In the genomic region with DNA sequence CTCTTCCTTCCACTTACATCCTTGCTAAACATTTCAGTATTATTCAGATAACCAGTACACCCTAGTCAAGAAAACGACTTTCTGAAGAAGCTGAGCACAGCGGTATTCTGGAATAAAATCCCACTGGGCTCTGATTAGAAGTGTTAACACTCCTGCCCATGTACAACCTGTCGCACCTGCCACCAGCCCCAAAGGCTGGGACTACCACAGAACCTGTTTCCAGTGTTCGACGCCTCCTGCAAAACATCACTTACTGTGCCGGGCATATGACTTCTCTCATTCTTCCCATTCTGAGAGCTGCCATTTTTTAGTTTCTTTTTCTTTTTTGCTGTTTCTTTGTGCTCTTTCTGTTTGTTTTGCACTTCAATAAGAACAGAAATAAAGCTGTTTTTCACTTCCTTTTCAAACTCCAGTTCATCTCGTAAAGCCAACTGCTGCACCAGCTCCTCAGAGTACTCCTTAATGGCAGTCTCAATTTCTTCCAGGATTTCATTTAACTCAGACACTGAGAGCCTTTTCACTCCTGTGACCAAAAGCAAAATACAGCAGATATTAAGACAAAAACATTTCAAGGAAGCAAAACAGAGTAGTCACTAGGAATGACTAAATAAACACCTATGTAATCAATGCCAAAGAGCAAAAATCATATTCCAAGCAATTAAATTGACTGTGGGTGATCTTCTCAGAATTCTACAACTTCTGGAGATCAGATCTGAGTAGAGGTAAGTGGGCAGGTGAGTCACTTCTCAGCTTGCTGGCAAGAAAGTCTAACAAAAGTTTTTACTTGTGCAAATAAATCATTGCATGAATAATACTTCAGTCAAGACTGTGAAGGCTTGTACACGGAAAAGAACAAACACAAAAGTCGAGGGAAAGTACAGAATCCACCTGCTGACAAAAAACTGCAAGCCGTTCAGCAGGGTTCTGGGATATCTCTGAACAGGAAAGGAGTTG, we compare ENCODE assay signal across 10 cellular contexts. TPM values are rescaled to one million over a fixed set of nuclear protein-coding genes. Genes with fewer than 3 reads are reported as not detected.
A peak's percentile ranks its signal among the peaks of the same experiment; 100 is the strongest.
DNase-seq lines count a peak whose midpoint lies in the region; ATAC-seq and TF ChIP-seq lines count a peak whose summit lies in the region.
"Had no signal": no experiment of that assay in that cellular context is flagged by ENCODE, and none has a peak within 500 bp of the region (broad histone marks: within the 10 kb centered on the region; RNA-seq: fewer than 3 reads in every experiment).

No MANE protein-coding gene starts in this region.

- H3K4me2 ChIP-seq in Loucy (ENCODE audit: low read depth, low read length, poor library complexity, severe bottlenecking) = peak overlapping the region; percentile 14

- no peak overlapping the region for H3K4me3 ChIP-seq in Loucy (ENCODE audit: low read length, poor library complexity, severe bottlenecking)

- no peak for DNase-seq in activated CD4-positive, alpha-beta T cell treated with anti-CD3 and anti-CD28 coated beads, Interleukin-2, amount 10 ng/mL, durations not matched to agents 7 days and 5 days
- DNase-seq in activated CD4-positive, alpha-beta T cell treated with anti-CD3 and anti-CD28 coated beads for 1 hour = no peak
- DNase-seq in renal cortical epithelial cell (ENCODE audit: low read depth) (peak; percentile 68), foreskin melanocyte (no peak), NCI-H1105 (lab: John Stamatoyannopoulos, UW) (no peak)
- DNase-seq: endodermal cell, Karpas-422 had no signal

- CTCF ChIA-PET in activated CD4-positive, alpha-beta T cell treated with anti-CD3 and anti-CD28 coated beads, Interleukin-2, amount 10 ng/mL, durations not matched to agents 7 days and 5 days (lab: Charles Lee) = interaction anchor here (1.5 kb wide), 1 partner anchor 8 kb away, joined by 4 read pairs; no protein-coding TSS in a partner anchor

- H3K36me3 Mint-ChIP-seq in activated CD4-positive, alpha-beta T cell treated with anti-CD3 and anti-CD28 coated beads, Interleukin-2, amount 10 ng/mL, durations not matched to agents 7 days and 5 days (ENCODE audit: low read depth) = peaks cover 71% of the 10 kb centered on the region

- H3K27ac ChIP-seq in cingulate gyrus (ENCODE audit: low read depth, low read length) = peak overlapping the region; percentile 21

- no peaks in the 10 kb centered on the region for H3K27me3 Mint-ChIP-seq in activated CD4-positive, alpha-beta T cell treated with anti-CD3 and anti-CD28 coated beads, Interleukin-2, amount 10 ng/mL, durations not matched to agents 7 days and 5 days

- POLR2A ChIA-PET in activated CD4-positive, alpha-beta T cell treated with anti-CD3 and anti-CD28 coated beads, Interleukin-2, amount 10 ng/mL, durations not matched to agents 7 days and 5 days (lab: Charles Lee) = no interaction called here

- no peaks in the 10 kb centered on the region for H3K9me2 ChIP-seq in Loucy (replicated peaks; ENCODE audit: low read depth, low read length)

- no peak overlapping the region for H3K9ac ChIP-seq in Loucy (ENCODE audit: low read depth, low read length, poor library complexity, severe bottlenecking)

- H3K9me3 ChIP-seq in Loucy (ENCODE audit: insufficient read depth, low read depth, low read length) = no peaks in the 10 kb centered on the region

- H3K4me1 Mint-ChIP-seq in activated CD4-positive, alpha-beta T cell treated with anti-CD3 and anti-CD28 coated beads, Interleukin-2, amount 10 ng/mL, durations not matched to agents 7 days and 5 days = peaks cover 10% of the 10 kb centered on the region
- H3K4me1 Mint-ChIP-seq: endodermal cell had no signal

- H3F3A ChIP-seq in Loucy (ENCODE audit: low read depth) = no peaks in the 10 kb centered on the region

- peaks cover 3% of the 10 kb centered on the region for H4K20me1 ChIP-seq in Loucy (ENCODE audit: insufficient read depth, low read length, poor library complexity, severe bottlenecking)

- H3K36me3 ChIP-seq in Loucy (ENCODE audit: insufficient read depth, low read length) = peaks cover 85% of the 10 kb centered on the region

- no peaks in the 10 kb centered on the region for H3K79me2 ChIP-seq in Loucy (ENCODE audit: insufficient read depth, low read length)

- H3K4me3 Mint-ChIP-seq in activated CD4-positive, alpha-beta T cell treated with anti-CD3 and anti-CD28 coated beads, Interleukin-2, amount 10 ng/mL, durations not matched to agents 7 days and 5 days = no peak overlapping the region
- H3K4me3 Mint-ChIP-seq: endodermal cell had no signal

- H2AFZ ChIP-seq in Loucy (ENCODE audit: low read length) = no peak overlapping the region

- no peaks in the 10 kb centered on the region for H3K27me3 ChIP-seq in Loucy (ENCODE audit: insufficient read depth, low read length, poor library complexity, severe bottlenecking)

- no peak for ATAC-seq in HG03025 (IDR thresholded peaks at IDR 0.05; ENCODE audit: low FRiP score, unreplicated experiment)

- TF ChIP-seq CTCF in Loucy (conservative IDR thresholded peaks at IDR 0.05; ENCODE audit: low read length) = no peak

- peak overlapping the region; percentile 63 for H3K27ac Mint-ChIP-seq in activated CD4-positive, alpha-beta T cell treated with anti-CD3 and anti-CD28 coated beads, Interleukin-2, amount 10 ng/mL, durations not matched to agents 7 days and 5 days
- H3K27ac Mint-ChIP-seq: endodermal cell had no signal

- H3K4me1 ChIP-seq in Loucy (ENCODE audit: insufficient read depth, low read length, poor library complexity, severe bottlenecking) = peaks cover 7% of the 10 kb centered on the region

- H3K9me3 Mint-ChIP-seq in activated CD4-positive, alpha-beta T cell treated with anti-CD3 and anti-CD28 coated beads, Interleukin-2, amount 10 ng/mL, durations not matched to agents 7 days and 5 days = no peaks in the 10 kb centered on the region
- H3K9me3 Mint-ChIP-seq: endodermal cell had no signal

RNA-seq across cellular contexts. Expression of a gene that starts 19.3 kb away (rescaled TPM):
- total RNA-seq in activated CD4-positive, alpha-beta T cell treated with anti-CD3 and anti-CD28 coated beads, Interleukin-2, amount 10 ng/mL, durations not matched to agents 7 days and 5 days = 10 to 100 TPM; 14.5 to 15.7 TPM
- total RNA-seq in renal cortical epithelial cell = 64.4 and 76.0 TPM in 2 replicates
